1 cellular context compared by ENCODE assay signal in genomic region chr9:123353984-123354591, GRCh38.
TF ChIP-seq lines count a peak whose summit lies in the region.

No MANE protein-coding gene starts in this region.

TF ChIP-seq in GM12878, 131 proteins besides CTCF, POLR2A, EP300 and RAD21 (continued from another document):
- TF ChIP-seq ATF2 (IDR thresholded peaks at IDR 0.05; ENCODE audit: low read length) (no peak), MEF2A (IDR thresholded peaks at IDR 0.05; ENCODE audit: insufficient read depth, low read depth, low read length) (no peak), NBN (IDR thresholded peaks at IDR 0.05) (no peak), KLF5 (IDR thresholded peaks at IDR 0.05; ENCODE audit: partially characterized antibody) (no peak), SKIL (IDR thresholded peaks at IDR 0.05; ENCODE audit: low read depth, poor library complexity, severe bottlenecking) (no peak), CBFB (IDR thresholded peaks at IDR 0.05; ENCODE audit: low read depth) (no peak), KAT2A (conservative IDR thresholded peaks at IDR 0.05; ENCODE audit: control insufficient read depth, low read depth, low read length) (no peak), IKZF1 (conservative IDR thresholded peaks at IDR 0.05) (no peak), RAD51 (IDR thresholded peaks at IDR 0.05) (peak; percentile 64), SMAD5 (IDR thresholded peaks at IDR 0.05; ENCODE audit: low read depth) (no peak), ZBTB40 (IDR thresholded peaks at IDR 0.05; ENCODE audit: borderline replicate concordance) (no peak), E4F1 (IDR thresholded peaks at IDR 0.05; ENCODE audit: borderline replicate concordance, partially characterized antibody) (no peak), CEBPB (IDR thresholded peaks at IDR 0.05; ENCODE audit: borderline replicate concordance in 1 of 2, low read depth in 2 of 2, low read length in 2 of 2) (no peak), ZNF207 (IDR thresholded peaks at IDR 0.05; ENCODE audit: borderline replicate concordance) (no peak), CREB1 (IDR thresholded peaks at IDR 0.05; ENCODE audit: low read depth) (no peak), POU2F2 (IDR thresholded peaks at IDR 0.05; ENCODE audit: borderline replicate concordance, low read depth, low read length) (no peak), NR2C2 (IDR thresholded peaks at IDR 0.05; ENCODE audit: borderline replicate concordance, control insufficient read depth, insufficient read length, low read depth) (no peak), JUND (IDR thresholded peaks at IDR 0.05; ENCODE audit: low read depth, low read length) (no peak), STAT3 (IDR thresholded peaks at IDR 0.05; ENCODE audit: low read depth, low read length) (no peak), PKNOX1 (IDR thresholded peaks at IDR 0.05) (no peak)
TF ChIP-seq in GM12878: peak in this region for 14.
